ENCODE assay signal across 8 cellular contexts in genomic region chr15:25933456-25934158, GRCh38.
DNase-seq lines count a peak whose midpoint lies in the region; ATAC-seq and TF ChIP-seq lines count a peak whose summit lies in the region.

No MANE protein-coding gene starts in this region.

- no peaks in the 10 kb centered on the region for H3K36me3 Mint-ChIP-seq in T-cell

- H3K27ac ChIP-seq in HUES48 (ENCODE audit: low read depth, low read length): no peak overlapping the region

- H3K36me3 ChIP-seq in GM06990 (ENCODE audit: control insufficient read depth, insufficient read depth, low read length) (no peaks in the 10 kb centered on the region), HUES48 (ENCODE audit: control insufficient read depth, insufficient read depth, low read length) (no peaks in the 10 kb centered on the region)

- H3K27me3 ChIP-seq in GM06990 (replicated peaks; ENCODE audit: control insufficient read depth, insufficient read depth, low read length) (no peaks in the 10 kb centered on the region), HUES48 (ENCODE audit: control insufficient read depth, insufficient read depth, low read length) (peaks cover 8% of the 10 kb centered on the region; the same call in 1 of the 2 replicates)

- peak overlapping the region; percentile 30; the same call in 1 of the 2 replicates for H3K4me3 ChIP-seq in GM06990 (replicated peaks; ENCODE audit: low read depth, low read length)
- peak overlapping the region; percentile 54 for H3K4me3 ChIP-seq in HUES48 (ENCODE audit: low read depth, low read length)

- peaks cover 0 to 14% (median 3%) of the 10 kb centered on the region in 3 donors for H3K9me3 Mint-ChIP-seq in T-cell

- H3K9ac ChIP-seq in HUES48 (ENCODE audit: low read depth, low read length): peak overlapping the region; percentile 48; the same call in 1 of the 2 replicates

- CTCF ChIA-PET in T-cell (lab: Charles Lee): interaction anchor here (0.5 to 1.7 kb wide), 39 partner anchors 9 to 1994 kb away, joined by 3 to 19 read pairs (median 4); no protein-coding TSS in a partner anchor

- peak; percentile 21 for DNase-seq in GM06990 (ENCODE audit: extremely low read depth, insufficient read length)
- DNase-seq in T-cell: peak; percentile 42 to 74 (median 63)
- peak in 34 of 58 donors; percentile 3 to 64 (median 15) for DNase-seq in anterior cingulate cortex (lab: John Stamatoyannopoulos, UW)
- DNase-seq in hippocampal formation (lab: John Stamatoyannopoulos, UW): peak; percentile 2 to 7
- peak; percentile 75 for DNase-seq in sciatic nerve (ENCODE audit: low spot score)

- peaks cover 0 to 5% of the 10 kb centered on the region in 2 donors for H3K27me3 Mint-ChIP-seq in T-cell

- peak; percentile 96 to 99 (median 97) for ATAC-seq in T-cell (replicated peaks in 1 of 4)
- peak; percentile 95 for ATAC-seq in sciatic nerve
- ATAC-seq in GM21786 (IDR thresholded peaks at IDR 0.05; ENCODE audit: unreplicated experiment): no peak
- ATAC-seq in GM21390 (IDR thresholded peaks at IDR 0.05; ENCODE audit: unreplicated experiment): no peak

- H3K9me3 ChIP-seq in HUES48 (ENCODE audit: control insufficient read depth, insufficient read depth, low read length): 0 out of 2 replicates have a peak, but pooled peaks cover 5% of the 10 kb centered on the region

- H3K4me1 ChIP-seq in HUES48 (ENCODE audit: control insufficient read depth, insufficient read depth, low read length): peaks cover 10% of the 10 kb centered on the region

- intact Hi-C loops in sciatic nerve (cut with DNase I): no loop called here

- peak overlapping the region; percentile 81 to 87 (median 81) for H3K4me3 Mint-ChIP-seq in T-cell

- POLR2A ChIA-PET in T-cell (lab: Charles Lee): interaction anchor here in 1 of 2 donors (0.6 to 1.1 kb wide), 2 partner anchors 78 to 86 kb away, joined by 3 to 6 read pairs; no protein-coding TSS in a partner anchor

- TF ChIP-seq CTCF in GM06990 (IDR thresholded peaks at IDR 0.05; ENCODE audit: insufficient read depth, low read length, poor library complexity, severe bottlenecking): peak; percentile 86

- peaks cover 8 to 9% (median 8%) of the 10 kb centered on the region in 3 donors for H3K4me1 Mint-ChIP-seq in T-cell

- H3K27ac Mint-ChIP-seq in T-cell: peak overlapping the region; percentile 13 to 81

Comparison
In these comparisons a context has a peak if more than half of its experiments do, and no peak if none do; other contexts are left out.
1. DNase-seq: peak in every context shown above with its lines; median percentile 75 in sciatic nerve; 63 in T-cell; 21 in GM06990; 15 in anterior cingulate cortex; 4 in hippocampal formation.
2. ATAC-seq: peak in T-cell (4 of 4) and sciatic nerve (single experiment); none in GM21786 (single experiment) and GM21390 (single experiment).